Comparison of ENCODE assay signal across 21 cellular contexts in genomic region chr3:177751770-177752169, GRCh38.
DNase-seq lines count a peak whose midpoint lies in the region; ATAC-seq and TF ChIP-seq lines count a peak whose summit lies in the region.
"Had no signal": no experiment of that assay in that cellular context is flagged by ENCODE, and none has a peak within 500 bp of the region (broad histone marks: within the 10 kb centered on the region; RNA-seq: fewer than 3 reads in every experiment).

No MANE protein-coding gene starts in this region.

- no peak overlapping the region for H3K4me3 Mint-ChIP-seq in H9
- peak overlapping the region in 1 of 4 donors; percentile 68 for H3K4me3 Mint-ChIP-seq in IgD-negative memory B cell
- no peak overlapping the region for H3K4me3 Mint-ChIP-seq in CD4-positive, alpha-beta T cell
- H3K4me3 Mint-ChIP-seq: activated naive CD4-positive, alpha-beta T cell treated with anti-CD3 and anti-CD28 coated beads for 36 hours; CD8-positive, alpha-beta memory T cell; mesothelial cell of epicardium had no signal

- CTCF ChIA-PET in CD4-positive, alpha-beta T cell (lab: Charles Lee), result no interaction called here

- H3K9me3 ChIP-seq in H9 (ENCODE audit: control insufficient read depth, low read depth, low read length) (no peaks in the 10 kb centered on the region), mesenchymal stem cell (ENCODE audit: control insufficient read depth, low read length) (no peaks in the 10 kb centered on the region)
- H3K9me3 ChIP-seq in CD4-positive, alpha-beta T cell (ENCODE audit: control insufficient read depth, low read length), result no peaks in the 10 kb centered on the region

- no peak overlapping the region for H3T11ph ChIP-seq in H9 (ENCODE audit: low read length)

- H3K4ac ChIP-seq in H9 (ENCODE audit: low read depth, low read length) (no peak overlapping the region), mesenchymal stem cell (ENCODE audit: low read depth in 1 of 2, low read length in 2 of 2) (no peak overlapping the region)

- POLR2A ChIA-PET in CD4-positive, alpha-beta T cell (lab: Charles Lee), result no interaction called here

- H3K4me3 ChIP-seq in GM06990 (replicated peaks; ENCODE audit: low read depth, low read length) (no peak overlapping the region), mesenchymal stem cell (ENCODE audit: insufficient read depth in 1 of 2, low read depth in 1 of 2, low read length in 2 of 2) (no peak overlapping the region)
- H3K4me3 ChIP-seq: coronary artery, GM12878, K562 had no signal

- H3K27me3 ChIP-seq in GM06990 (replicated peaks; ENCODE audit: control insufficient read depth, insufficient read depth, low read length) (no peaks in the 10 kb centered on the region), H9 (ENCODE audit: insufficient read depth, low read length) (no peaks in the 10 kb centered on the region), mesenchymal stem cell (ENCODE audit: control insufficient read depth in 1 of 2, insufficient read depth in 1 of 2, low read length in 2 of 2) (no peaks in the 10 kb centered on the region)
- H3K27me3 ChIP-seq in CD4-positive, alpha-beta T cell (ENCODE audit: control insufficient read depth, insufficient read depth, low read length), result no peaks in the 10 kb centered on the region
- H3K27me3 ChIP-seq: foreskin keratinocyte had no signal

- H3K4me1 ChIP-seq in H9 (ENCODE audit: insufficient read depth, low read length), result no peaks in the 10 kb centered on the region
- H3K4me1 ChIP-seq in mesenchymal stem cell (ENCODE audit: control insufficient read depth, insufficient read depth, low read depth, low read length), result peaks cover 7% of the 10 kb centered on the region

- H3K23me2 ChIP-seq in H9 (ENCODE audit: insufficient read length, low read depth, low read length, poor library complexity, severe bottlenecking), result no peaks in the 10 kb centered on the region

- no peak overlapping the region for H2BK20ac ChIP-seq in H9 (ENCODE audit: low read depth, low read length, poor library complexity, severe bottlenecking)

- H4K91ac ChIP-seq in H9 (ENCODE audit: insufficient read length, low read depth, low read length) (no peak overlapping the region), mesenchymal stem cell (ENCODE audit: low read length) (no peak overlapping the region)

- no peak overlapping the region for H3K27ac ChIP-seq in H9 (ENCODE audit: insufficient read length, low read depth, low read length)
- H3K27ac ChIP-seq in mesenchymal stem cell (ENCODE audit: low read length, poor library complexity, severe bottlenecking), result no peak overlapping the region
- H3K27ac ChIP-seq in CD4-positive, alpha-beta T cell (ENCODE audit: low read depth, low read length), result no peak overlapping the region
- H3K27ac ChIP-seq: coronary artery, foreskin keratinocyte, HL-60, RWPE1 had no signal

- H3K79me2 ChIP-seq in H9 (ENCODE audit: insufficient read depth, low read length), result no peaks in the 10 kb centered on the region

- no peak for TF ChIP-seq CTCF in GM06990 (IDR thresholded peaks at IDR 0.05; ENCODE audit: insufficient read depth, low read length, poor library complexity, severe bottlenecking)
- TF ChIP-seq CTCF in H9 (conservative IDR thresholded peaks at IDR 0.05), result no peak
- no peak for TF ChIP-seq CTCF in CD4-positive, alpha-beta T cell (IDR thresholded peaks at IDR 0.05)

- no peak overlapping the region for H2AK5ac ChIP-seq in H9 (ENCODE audit: insufficient read length, low read length)
- no peak overlapping the region for H2AK5ac ChIP-seq in mesenchymal stem cell (ENCODE audit: low read length, severe bottlenecking)

- H3K27ac Mint-ChIP-seq in H9, result peak overlapping the region in 2 of 3 experiments; percentile 40 to 89; a peak in 4 of 7 replicates
- H3K27ac Mint-ChIP-seq in IgD-negative memory B cell, result peak overlapping the region in 2 of 3 donors; percentile 15 to 24
- no peak overlapping the region for H3K27ac Mint-ChIP-seq in CD4-positive, alpha-beta T cell
- H3K27ac Mint-ChIP-seq: activated naive CD4-positive, alpha-beta T cell treated with anti-CD3 and anti-CD28 coated beads for 36 hours; CD8-positive, alpha-beta memory T cell; mesothelial cell of epicardium had no signal

- H4K20me1 ChIP-seq in H9 (ENCODE audit: control insufficient read depth, insufficient read depth, insufficient read length), result no peaks in the 10 kb centered on the region

- WGBS in H9 (ENCODE audit: extremely low coverage, insufficient read length, low lambda C conversion rate), result no CpG with 5 or more reads among the region's 4 CpGs
- 70% methylated on average over 3 of the region's 4 CpGs for WGBS in mesenchymal stem cell

- no peak overlapping the region for H2AFZ ChIP-seq in H9 (ENCODE audit: low read length)
- H2AFZ ChIP-seq in mesenchymal stem cell (ENCODE audit: low read depth, low read length), result no peak overlapping the region

- H3K9ac ChIP-seq in H9 (ENCODE audit: extremely low read depth, insufficient read length, low read length) (no peak overlapping the region), mesenchymal stem cell (ENCODE audit: low read length) (no peak overlapping the region)

- DNase-seq in GM06990 (ENCODE audit: extremely low read depth, insufficient read length) (peak; percentile 16), H9 (no peak), mesenchymal stem cell (no peak), ecto neural progenitor cell (ENCODE audit: low spot score) (no peak), H4 (ENCODE audit: low spot score) (no peak)
- DNase-seq in CD4-positive, alpha-beta T cell, result no peak
- DNase-seq: activated naive CD4-positive, alpha-beta T cell treated with anti-CD3 and anti-CD28 coated beads for 36 hours; CD8-positive, alpha-beta memory T cell; foreskin keratinocyte; hypothalamus; NCI-H2171 treated with DMSO at 0.1 percent for 48 hours; SW 1271 had no signal

- H3K4me2 ChIP-seq in H9 (ENCODE audit: insufficient read depth, insufficient read length, low read length), result no peak overlapping the region
- H3K4me2 ChIP-seq in mesenchymal stem cell (ENCODE audit: low read length, poor library complexity, severe bottlenecking), result no peak overlapping the region

- H3K9me3 Mint-ChIP-seq in H9 (peaks cover under 1 to 4% of the 10 kb centered on the region in 2 experiments), IgD-negative memory B cell (peaks cover 0 to 2% (median 0%) of the 10 kb centered on the region in 3 donors)
- H3K9me3 Mint-ChIP-seq in CD4-positive, alpha-beta T cell, result no peaks in the 10 kb centered on the region
- H3K9me3 Mint-ChIP-seq: activated naive CD4-positive, alpha-beta T cell treated with anti-CD3 and anti-CD28 coated beads for 36 hours; CD8-positive, alpha-beta memory T cell had no signal

- no peaks in the 10 kb centered on the region for H3K36me3 ChIP-seq in GM06990 (ENCODE audit: control insufficient read depth, insufficient read depth, low read length)
- H3K36me3 ChIP-seq in mesenchymal stem cell (ENCODE audit: control insufficient read depth in 1 of 2, insufficient read depth in 2 of 2, low read depth in 1 of 2, low read length in 2 of 2), result no peaks in the 10 kb centered on the region

- H3K4me1 Mint-ChIP-seq in H9 (peaks cover 9% of the 10 kb centered on the region in 2 experiments), IgD-negative memory B cell (peaks cover 0 to 12% (median 0%) of the 10 kb centered on the region in 3 donors)
- H3K4me1 Mint-ChIP-seq in CD4-positive, alpha-beta T cell (ENCODE audit: low read depth), result no peaks in the 10 kb centered on the region

- no peak overlapping the region for H3K23ac ChIP-seq in H9 (ENCODE audit: insufficient read length, low read depth, low read length)
- no peak overlapping the region for H3K23ac ChIP-seq in mesenchymal stem cell (ENCODE audit: low read length in 2 of 2)

- ATAC-seq in GM18907 (IDR thresholded peaks at IDR 0.05; ENCODE audit: unreplicated experiment), result no peak
- no peak for ATAC-seq in CD4-positive, alpha-beta T cell (ENCODE audit: poor library complexity)
- ATAC-seq: foreskin keratinocyte, GM12878, K562, sciatic nerve had no signal

- H3K36me3 Mint-ChIP-seq in H9 (ENCODE audit: insufficient read depth in 1 of 3, low read depth in 3 of 3) (peaks cover 0 to 9% (median 2%) of the 10 kb centered on the region in 3 experiments; a peak in 3 of 7 replicates), IgD-negative memory B cell (peaks cover 4% of the 10 kb centered on the region)
- H3K36me3 Mint-ChIP-seq in CD4-positive, alpha-beta T cell (ENCODE audit: low read depth), result no peaks in the 10 kb centered on the region
- H3K36me3 Mint-ChIP-seq: mesothelial cell of epicardium had no signal

- H3K18ac ChIP-seq in H9 (ENCODE audit: insufficient read length, low read depth, low read length) (no peak overlapping the region), mesenchymal stem cell (ENCODE audit: low read depth in 1 of 2, low read length in 2 of 2) (no peak overlapping the region)

- intact Hi-C loops in CD4-positive, alpha-beta T cell (cut with DNase I, micrococcal nuclease), result no loop called here

- H2BK12ac ChIP-seq in H9 (ENCODE audit: insufficient read length, low read depth, low read length) (no peak overlapping the region), mesenchymal stem cell (ENCODE audit: low read length in 2 of 2) (no peak overlapping the region)

- H4K5ac ChIP-seq in H9 (ENCODE audit: insufficient read length, low read depth, low read length), result no peak overlapping the region

- no peak overlapping the region for H2BK15ac ChIP-seq in H9 (ENCODE audit: low read depth, low read length)
- peak overlapping the region; percentile 8 for H2BK15ac ChIP-seq in mesenchymal stem cell (ENCODE audit: low read depth, poor library complexity, severe bottlenecking)

- H2BK5ac ChIP-seq in H9 (ENCODE audit: insufficient read length, low read length) (no peak overlapping the region), mesenchymal stem cell (ENCODE audit: low read depth, low read length, poor library complexity, severe bottlenecking) (no peak overlapping the region)

- H3K27me3 Mint-ChIP-seq in H9 (ENCODE audit: low read depth) (no peaks in the 10 kb centered on the region), IgD-negative memory B cell (no peaks in the 10 kb centered on the region)
- H3K27me3 Mint-ChIP-seq in CD4-positive, alpha-beta T cell, result no peaks in the 10 kb centered on the region

- H3K79me1 ChIP-seq in H9 (ENCODE audit: insufficient read depth, low read depth, low read length, poor library complexity, severe bottlenecking), result no peaks in the 10 kb centered on the region
- no peaks in the 10 kb centered on the region for H3K79me1 ChIP-seq in mesenchymal stem cell (replicated peaks; ENCODE audit: low read length, poor library complexity, severe bottlenecking)

- no peak overlapping the region for H3K56ac ChIP-seq in H9 (ENCODE audit: insufficient read length, low read depth, low read length)

- H4K8ac ChIP-seq in H9 (replicated peaks; ENCODE audit: insufficient read length, low read depth, low read length), result no peak overlapping the region
- no peak overlapping the region for H4K8ac ChIP-seq in mesenchymal stem cell (ENCODE audit: low read length)

- H3K14ac ChIP-seq in H9 (ENCODE audit: insufficient read depth, low read length), result no peak overlapping the region
- no peak overlapping the region for H3K14ac ChIP-seq in mesenchymal stem cell (ENCODE audit: low read length in 2 of 2)

- H2BK120ac ChIP-seq in H9 (ENCODE audit: low read depth, low read length, poor library complexity, severe bottlenecking) (no peak overlapping the region), mesenchymal stem cell (ENCODE audit: low read depth, low read length) (no peak overlapping the region)
